In genomic region chr7:44107116-44107960, GRCh38 we compare ENCODE assay signal across 1 cellular context.
TF ChIP-seq lines count a peak whose summit lies in the region.

No MANE protein-coding gene starts in this region.

TF ChIP-seq in HepG2, 621 proteins besides CTCF, POLR2A, EP300 and RAD21:
- TF ChIP-seq, protein P1, sequence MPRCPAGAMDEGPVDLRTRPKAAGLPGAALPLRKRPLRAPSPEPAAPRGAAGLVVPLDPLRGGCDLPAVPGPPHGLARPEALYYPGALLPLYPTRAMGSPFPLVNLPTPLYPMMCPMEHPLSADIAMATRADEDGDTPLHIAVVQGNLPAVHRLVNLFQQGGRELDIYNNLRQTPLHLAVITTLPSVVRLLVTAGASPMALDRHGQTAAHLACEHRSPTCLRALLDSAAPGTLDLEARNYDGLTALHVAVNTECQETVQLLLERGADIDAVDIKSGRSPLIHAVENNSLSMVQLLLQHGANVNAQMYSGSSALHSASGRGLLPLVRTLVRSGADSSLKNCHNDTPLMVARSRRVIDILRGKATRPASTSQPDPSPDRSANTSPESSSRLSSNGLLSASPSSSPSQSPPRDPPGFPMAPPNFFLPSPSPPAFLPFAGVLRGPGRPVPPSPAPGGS (CRISPR knock-in tag; IDR thresholded peaks at IDR 0.05) = no peak
- TF ChIP-seq SALL2 (CRISPR knock-in tag; IDR thresholded peaks at IDR 0.05) (no peak), KDM5B (CRISPR knock-in tag; IDR thresholded peaks at IDR 0.05; ENCODE audit: borderline replicate concordance) (no peak), RERE (CRISPR knock-in tag; IDR thresholded peaks at IDR 0.05; ENCODE audit: low read depth) (no peak), ZNF577 (CRISPR knock-in tag; IDR thresholded peaks at IDR 0.05; ENCODE audit: borderline replicate concordance, low read depth) (no peak), ZNF362 (CRISPR knock-in tag; IDR thresholded peaks at IDR 0.05; ENCODE audit: borderline replicate concordance) (no peak), ZNF160 (CRISPR knock-in tag; IDR thresholded peaks at IDR 0.05) (no peak)
- TF ChIP-seq, protein P2, sequence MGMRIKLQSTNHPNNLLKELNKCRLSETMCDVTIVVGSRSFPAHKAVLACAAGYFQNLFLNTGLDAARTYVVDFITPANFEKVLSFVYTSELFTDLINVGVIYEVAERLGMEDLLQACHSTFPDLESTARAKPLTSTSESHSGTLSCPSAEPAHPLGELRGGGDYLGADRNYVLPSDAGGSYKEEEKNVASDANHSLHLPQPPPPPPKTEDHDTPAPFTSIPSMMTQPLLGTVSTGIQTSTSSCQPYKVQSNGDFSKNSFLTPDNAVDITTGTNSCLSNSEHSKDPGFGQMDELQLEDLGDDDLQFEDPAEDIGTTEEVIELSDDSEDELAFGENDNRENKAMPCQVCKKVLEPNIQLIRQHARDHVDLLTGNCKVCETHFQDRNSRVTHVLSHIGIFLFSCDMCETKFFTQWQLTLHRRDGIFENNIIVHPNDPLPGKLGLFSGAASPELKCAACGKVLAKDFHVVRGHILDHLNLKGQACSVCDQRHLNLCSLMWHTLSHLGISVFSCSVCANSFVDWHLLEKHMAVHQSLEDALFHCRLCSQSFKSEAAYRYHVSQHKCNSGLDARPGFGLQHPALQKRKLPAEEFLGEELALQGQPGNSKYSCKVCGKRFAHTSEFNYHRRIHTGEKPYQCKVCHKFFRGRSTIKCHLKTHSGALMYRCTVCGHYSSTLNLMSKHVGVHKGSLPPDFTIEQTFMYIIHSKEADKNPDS (CRISPR knock-in tag; IDR thresholded peaks at IDR 0.05) = no peak
- TF ChIP-seq, protein P3, sequence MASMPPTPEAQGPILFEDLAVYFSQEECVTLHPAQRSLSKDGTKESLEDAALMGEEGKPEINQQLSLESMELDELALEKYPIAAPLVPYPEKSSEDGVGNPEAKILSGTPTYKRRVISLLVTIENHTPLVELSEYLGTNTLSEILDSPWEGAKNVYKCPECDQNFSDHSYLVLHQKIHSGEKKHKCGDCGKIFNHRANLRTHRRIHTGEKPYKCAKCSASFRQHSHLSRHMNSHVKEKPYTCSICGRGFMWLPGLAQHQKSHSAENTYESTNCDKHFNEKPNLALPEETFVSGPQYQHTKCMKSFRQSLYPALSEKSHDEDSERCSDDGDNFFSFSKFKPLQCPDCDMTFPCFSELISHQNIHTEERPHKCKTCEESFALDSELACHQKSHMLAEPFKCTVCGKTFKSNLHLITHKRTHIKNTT (CRISPR knock-in tag; IDR thresholded peaks at IDR 0.05) = no peak
- TF ChIP-seq, protein P4, sequence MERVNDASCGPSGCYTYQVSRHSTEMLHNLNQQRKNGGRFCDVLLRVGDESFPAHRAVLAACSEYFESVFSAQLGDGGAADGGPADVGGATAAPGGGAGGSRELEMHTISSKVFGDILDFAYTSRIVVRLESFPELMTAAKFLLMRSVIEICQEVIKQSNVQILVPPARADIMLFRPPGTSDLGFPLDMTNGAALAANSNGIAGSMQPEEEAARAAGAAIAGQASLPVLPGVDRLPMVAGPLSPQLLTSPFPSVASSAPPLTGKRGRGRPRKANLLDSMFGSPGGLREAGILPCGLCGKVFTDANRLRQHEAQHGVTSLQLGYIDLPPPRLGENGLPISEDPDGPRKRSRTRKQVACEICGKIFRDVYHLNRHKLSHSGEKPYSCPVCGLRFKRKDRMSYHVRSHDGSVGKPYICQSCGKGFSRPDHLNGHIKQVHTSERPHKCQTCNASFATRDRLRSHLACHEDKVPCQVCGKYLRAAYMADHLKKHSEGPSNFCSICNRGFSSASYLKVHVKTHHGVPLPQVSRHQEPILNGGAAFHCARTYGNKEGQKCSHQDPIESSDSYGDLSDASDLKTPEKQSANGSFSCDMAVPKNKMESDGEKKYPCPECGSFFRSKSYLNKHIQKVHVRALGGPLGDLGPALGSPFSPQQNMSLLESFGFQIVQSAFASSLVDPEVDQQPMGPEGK (CRISPR knock-in tag; IDR thresholded peaks at IDR 0.05) = no peak
- TF ChIP-seq, protein P5, sequence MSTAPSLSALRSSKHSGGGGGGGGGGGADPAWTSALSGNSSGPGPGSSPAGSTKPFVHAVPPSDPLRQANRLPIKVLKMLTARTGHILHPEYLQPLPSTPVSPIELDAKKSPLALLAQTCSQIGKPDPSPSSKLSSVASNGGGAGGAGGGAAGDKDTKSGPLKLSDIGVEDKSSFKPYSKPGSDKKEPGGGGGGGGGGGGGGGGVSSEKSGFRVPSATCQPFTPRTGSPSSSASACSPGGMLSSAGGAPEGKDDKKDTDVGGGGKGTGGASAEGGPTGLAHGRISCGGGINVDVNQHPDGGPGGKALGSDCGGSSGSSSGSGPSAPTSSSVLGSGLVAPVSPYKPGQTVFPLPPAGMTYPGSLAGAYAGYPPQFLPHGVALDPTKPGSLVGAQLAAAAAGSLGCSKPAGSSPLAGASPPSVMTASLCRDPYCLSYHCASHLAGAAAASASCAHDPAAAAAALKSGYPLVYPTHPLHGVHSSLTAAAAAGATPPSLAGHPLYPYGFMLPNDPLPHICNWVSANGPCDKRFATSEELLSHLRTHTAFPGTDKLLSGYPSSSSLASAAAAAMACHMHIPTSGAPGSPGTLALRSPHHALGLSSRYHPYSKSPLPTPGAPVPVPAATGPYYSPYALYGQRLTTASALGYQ (CRISPR knock-in tag; IDR thresholded peaks at IDR 0.05) = no peak
- TF ChIP-seq, protein P6, sequence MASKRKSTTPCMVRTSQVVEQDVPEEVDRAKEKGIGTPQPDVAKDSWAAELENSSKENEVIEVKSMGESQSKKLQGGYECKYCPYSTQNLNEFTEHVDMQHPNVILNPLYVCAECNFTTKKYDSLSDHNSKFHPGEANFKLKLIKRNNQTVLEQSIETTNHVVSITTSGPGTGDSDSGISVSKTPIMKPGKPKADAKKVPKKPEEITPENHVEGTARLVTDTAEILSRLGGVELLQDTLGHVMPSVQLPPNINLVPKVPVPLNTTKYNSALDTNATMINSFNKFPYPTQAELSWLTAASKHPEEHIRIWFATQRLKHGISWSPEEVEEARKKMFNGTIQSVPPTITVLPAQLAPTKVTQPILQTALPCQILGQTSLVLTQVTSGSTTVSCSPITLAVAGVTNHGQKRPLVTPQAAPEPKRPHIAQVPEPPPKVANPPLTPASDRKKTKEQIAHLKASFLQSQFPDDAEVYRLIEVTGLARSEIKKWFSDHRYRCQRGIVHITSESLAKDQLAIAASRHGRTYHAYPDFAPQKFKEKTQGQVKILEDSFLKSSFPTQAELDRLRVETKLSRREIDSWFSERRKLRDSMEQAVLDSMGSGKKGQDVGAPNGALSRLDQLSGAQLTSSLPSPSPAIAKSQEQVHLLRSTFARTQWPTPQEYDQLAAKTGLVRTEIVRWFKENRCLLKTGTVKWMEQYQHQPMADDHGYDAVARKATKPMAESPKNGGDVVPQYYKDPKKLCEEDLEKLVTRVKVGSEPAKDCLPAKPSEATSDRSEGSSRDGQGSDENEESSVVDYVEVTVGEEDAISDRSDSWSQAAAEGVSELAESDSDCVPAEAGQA (IDR thresholded peaks at IDR 0.05; ENCODE audit: low read depth) = no peak
- TF ChIP-seq, protein P6 (CRISPR knock-in tag; IDR thresholded peaks at IDR 0.05; ENCODE audit: borderline replicate concordance) = no peak
